8 cellular contexts compared by ENCODE assay signal in the genomic region with DNA sequence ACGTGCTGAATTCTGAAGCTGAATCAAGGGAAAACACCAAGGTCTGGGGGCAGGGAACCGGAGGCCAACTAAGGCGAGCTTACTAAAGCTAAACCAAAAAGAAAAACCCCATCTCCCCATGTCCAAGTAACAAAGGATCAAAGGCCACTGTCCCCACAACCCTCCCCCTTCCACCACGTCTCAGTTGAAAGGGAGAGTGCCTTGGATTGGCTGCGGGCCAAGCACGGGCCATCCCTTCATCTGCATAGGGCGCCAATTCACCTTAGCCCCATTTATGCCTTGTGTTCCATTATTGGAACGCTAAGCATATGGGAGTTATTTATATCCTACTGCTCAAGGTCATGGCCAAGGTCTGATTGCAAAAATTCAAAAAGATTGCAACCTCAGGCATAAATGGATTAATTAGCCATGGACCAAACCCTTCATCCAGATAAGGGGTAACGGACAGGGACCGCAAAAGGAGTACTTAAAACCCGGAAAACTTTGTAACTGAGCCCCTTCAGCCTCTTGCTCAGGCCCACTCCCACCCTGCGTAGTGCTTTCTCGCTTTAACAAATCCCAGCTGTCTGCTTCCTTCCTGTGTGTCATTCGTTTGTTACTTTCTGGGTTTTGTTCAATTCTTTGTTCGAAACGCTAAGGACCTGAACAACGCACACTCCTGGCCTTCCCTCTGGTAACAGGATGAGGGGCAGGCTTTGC. TPM values are rescaled to one million over a fixed set of nuclear protein-coding genes. Genes with fewer than 3 reads are reported as not detected.
DNase-seq lines count a peak whose midpoint lies in the region; ATAC-seq and TF ChIP-seq lines count a peak whose summit lies in the region.

No MANE protein-coding gene starts in this region.

- H3K79me2 ChIP-seq in SK-N-SH (ENCODE audit: insufficient read depth) (peaks cover 59% of the 10 kb centered on the region), mammary epithelial cell (ENCODE audit: insufficient read depth, low read length) (peaks cover 51% of the 10 kb centered on the region)

- no peaks in the 10 kb centered on the region for H3K9me2 ChIP-seq in SK-N-SH

- peaks cover 3 to 6% of the 10 kb centered on the region in 2 experiments for H3K36me3 ChIP-seq in SK-N-SH (replicated peaks in 1 of 2; ENCODE audit: control insufficient read depth in 1 of 2, insufficient read depth in 2 of 2, low read length in 1 of 2)
- H3K36me3 ChIP-seq in mammary epithelial cell (ENCODE audit: insufficient read depth, low read length) = no peaks in the 10 kb centered on the region

- no peaks in the 10 kb centered on the region for H3K27me3 ChIP-seq in SK-N-SH (ENCODE audit: insufficient read depth)
- H3K27me3 ChIP-seq in mammary epithelial cell (ENCODE audit: insufficient read depth, low read length) = no peaks in the 10 kb centered on the region

- in situ Hi-C loops in mammary epithelial cell (cut with MboI; ENCODE audit: low sequenced_read_pairs in 2 of 2) = no loop called here

- H3K27ac ChIP-seq in SK-N-SH (ENCODE audit: low read depth in 2 of 2, low read length in 1 of 2) (peak overlapping the region; percentile 89 to 91), mammary epithelial cell (ENCODE audit: insufficient read depth, low read depth, low read length) (no peak overlapping the region)

- TSS peak; percentile 34 for BruUV-seq in mammary epithelial cell (replicated peaks; lab: Mats Ljungman, UMichigan)

- intact Hi-C loops in mammary epithelial cell (cut with micrococcal nuclease) = loop anchor here (1.0 to 5.0 kb wide), 2 partner anchors 33 to 181 kb away; a partner anchor contains a TSS

- H3K4me2 ChIP-seq in SK-N-SH (peak overlapping the region; percentile 85), mammary epithelial cell (ENCODE audit: insufficient read depth, low read depth, low read length) (peak overlapping the region; percentile 78)

- peak overlapping the region; percentile 91 for H2AFZ ChIP-seq in SK-N-SH (ENCODE audit: low read depth)
- peak overlapping the region; percentile 89 for H2AFZ ChIP-seq in mammary epithelial cell (ENCODE audit: low read depth, low read length)

- H3K9ac ChIP-seq in SK-N-SH = peak overlapping the region; percentile 70
- H3K9ac ChIP-seq in mammary epithelial cell (ENCODE audit: insufficient read depth, low read length) = peak overlapping the region; percentile 61

- DNase-seq in CMK (ENCODE audit: low read depth) = peak; percentile 43
- peak; percentile 47 for DNase-seq in SK-N-SH
- DNase-seq in mammary epithelial cell = no peak
- DNase-seq in left lobe of liver (ENCODE audit: low spot score) = peak; percentile 72
- peak; percentile 9 for DNase-seq in stimulated activated CD8-positive, alpha-beta memory T cell treated with anti-CD3 and anti-CD28 coated beads, Interleukin-12 subunit alpha, Interleukin-12 subunit beta, amount 100 ng/mL, for 1 hour (ENCODE audit: low read depth)
- DNase-seq in islet precursor cell = no peak

- H4K20me1 ChIP-seq in SK-N-SH (ENCODE audit: insufficient read depth) (peaks cover 23% of the 10 kb centered on the region), mammary epithelial cell (ENCODE audit: insufficient read depth, low read length) (no peaks in the 10 kb centered on the region)

- POLR2A ChIA-PET in SK-N-SH (lab: Yijun Ruan, JAX) = interaction anchor here (0.5 to 1.6 kb wide), 10 partner anchors 8 to 603 kb away, joined by 3 to 7 read pairs (median 3); a partner anchor contains a TSS

- TF ChIP-seq RAD21 in SK-N-SH (IDR thresholded peaks at IDR 0.05; ENCODE audit: low read length) = no peak

- dilution Hi-C loops in mammary epithelial cell (cut with HindIII; ENCODE audit: low sequenced_read_pairs) = loop anchor here (5.0 to 10.0 kb wide), 5 partner anchors 59 to 341 kb away; a partner anchor contains a TSS

- 11% methylated on average over 17 of the region's 17 CpGs for WGBS in SK-N-SH (ENCODE audit: low lambda C conversion rate)
- 4% methylated on average over 15 of the region's 17 CpGs for WGBS in mammary epithelial cell (ENCODE audit: low coverage, missing lambda C conversion rate)

- TF ChIP-seq EP300 in SK-N-SH (IDR thresholded peaks at IDR 0.05; ENCODE audit: borderline replicate concordance in 1 of 2, low read depth in 1 of 2, low read length in 1 of 2) = no peak

- H3K4me3 ChIP-seq in SK-N-SH (ENCODE audit: low read depth in 2 of 2, low read length in 1 of 2) = peak overlapping the region; percentile 80 to 100
- peak overlapping the region; percentile 36 to 55 (median 53) for H3K4me3 ChIP-seq in mammary epithelial cell (replicated peaks in 1 of 3; ENCODE audit: insufficient read depth in 1 of 3, low read depth in 2 of 3, low read length in 3 of 3)

- H3K4me1 ChIP-seq in SK-N-SH (ENCODE audit: control insufficient read depth in 1 of 2, insufficient read depth in 2 of 2, low read depth in 1 of 2, low read length in 1 of 2) = peaks cover 6 to 19% of the 10 kb centered on the region in 2 experiments; a peak in 1 of 4 replicates
- H3K4me1 ChIP-seq in mammary epithelial cell (ENCODE audit: insufficient read depth, low read length) = peaks cover 18% of the 10 kb centered on the region

- ATAC-seq in HG02759 (IDR thresholded peaks at IDR 0.05; ENCODE audit: unreplicated experiment) = peak; percentile 3
- peak; percentile 6 for ATAC-seq in left lobe of liver
- ATAC-seq in GM18519 (IDR thresholded peaks at IDR 0.05; ENCODE audit: low FRiP score, unreplicated experiment) = no peak

- H3F3A ChIP-seq in SK-N-SH (replicated peaks; ENCODE audit: insufficient read depth) = no peaks in the 10 kb centered on the region

- CTCF ChIA-PET in SK-N-SH (lab: Yijun Ruan, JAX) = interaction anchor here (0.6 to 4.1 kb wide), 51 partner anchors 7 to 335 kb away, joined by 3 to 45 read pairs (median 4); a partner anchor contains a TSS
- CTCF ChIA-PET in mammary epithelial cell (lab: Charles Lee; ENCODE audit: low non-redundant PET) = interaction anchor here (0.6 to 1.1 kb wide), 4 partner anchors 11 to 137 kb away, joined by 3 to 5 read pairs (median 4); no protein-coding TSS in a partner anchor

- TF ChIP-seq CTCF in SK-N-SH (IDR thresholded peaks at IDR 0.05) (no peak), mammary epithelial cell (conservative IDR thresholded peaks at IDR 0.05 in 1 of 2, IDR thresholded peaks at IDR 0.05 in 1 of 2; ENCODE audit: extremely low read depth in 1 of 2, insufficient read depth in 1 of 2, low read depth in 1 of 2, low read length in 2 of 2) (no peak)

- H3K9me3 ChIP-seq in SK-N-SH (no peaks in the 10 kb centered on the region), mammary epithelial cell (replicated peaks; ENCODE audit: insufficient read depth, low read length) (no peaks in the 10 kb centered on the region)

TF ChIP-seq in SK-N-SH, 30 proteins besides CTCF, POLR2A, EP300 and RAD21:
- TF ChIP-seq POLR2AphosphoS5 (IDR thresholded peaks at IDR 0.05; ENCODE audit: low read depth, low read length) (peak; percentile 39; the same call in 1 of the 2 replicates), TCF12 (IDR thresholded peaks at IDR 0.05) (peak; percentile 63; the same call in 1 of the 2 replicates), GABPA (IDR thresholded peaks at IDR 0.05; ENCODE audit: low read depth) (no peak), NFIC (IDR thresholded peaks at IDR 0.05; ENCODE audit: borderline replicate concordance) (peak; percentile 47)
- TF ChIP-seq, protein P1, sequence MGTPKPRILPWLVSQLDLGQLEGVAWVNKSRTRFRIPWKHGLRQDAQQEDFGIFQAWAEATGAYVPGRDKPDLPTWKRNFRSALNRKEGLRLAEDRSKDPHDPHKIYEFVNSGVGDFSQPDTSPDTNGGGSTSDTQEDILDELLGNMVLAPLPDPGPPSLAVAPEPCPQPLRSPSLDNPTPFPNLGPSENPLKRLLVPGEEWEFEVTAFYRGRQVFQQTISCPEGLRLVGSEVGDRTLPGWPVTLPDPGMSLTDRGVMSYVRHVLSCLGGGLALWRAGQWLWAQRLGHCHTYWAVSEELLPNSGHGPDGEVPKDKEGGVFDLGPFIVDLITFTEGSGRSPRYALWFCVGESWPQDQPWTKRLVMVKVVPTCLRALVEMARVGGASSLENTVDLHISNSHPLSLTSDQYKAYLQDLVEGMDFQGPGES (IDR thresholded peaks at IDR 0.05; ENCODE audit: low read depth, low read length) = no peak
TF ChIP-seq in SK-N-SH: peak in this region for 3.

RNA-seq across cellular contexts. Expression of a gene that starts 0.8 kb away (rescaled TPM):
- polyA plus RNA-seq in SK-N-SH (2012; rRNA removed) = 111 and 135 TPM in 2 replicates
- polyA plus RNA-seq in SK-N-SH (2012; cell fraction: cytosol; rRNA removed) = 86.6 and 113 TPM in 2 replicates
- polyA plus RNA-seq in SK-N-SH (2012; cell fraction: nucleus; rRNA removed) = 102 and 104 TPM in 2 replicates
- 100 to 1,000 TPM in 1 of 2 donors, 10 to 100 TPM in 1; 93.3 to 124 TPM for total RNA-seq in mammary epithelial cell
- 268 TPM for polyA plus RNA-seq in mammary epithelial cell
- 279 TPM for polyA minus RNA-seq in mammary epithelial cell
- 48.2 TPM for total RNA-seq in left lobe of liver

RNA-seq across cellular contexts. Expression of a gene that starts 1.6 kb away (rescaled TPM):
- polyA plus RNA-seq in SK-N-SH (2012; rRNA removed) = not detected in 2 replicates
- polyA plus RNA-seq in SK-N-SH (2012; cell fraction: cytosol; rRNA removed) = not detected in 2 replicates
- polyA plus RNA-seq in SK-N-SH (2012; cell fraction: nucleus; rRNA removed) = not detected in 2 replicates
- total RNA-seq in mammary epithelial cell = not detected
- not detected for polyA plus RNA-seq in mammary epithelial cell
- not detected for polyA minus RNA-seq in mammary epithelial cell
- total RNA-seq in left lobe of liver = not detected

RNA-seq across cellular contexts. Expression of a gene that starts 46.9 kb away (rescaled TPM):
- polyA plus RNA-seq in SK-N-SH (2012; rRNA removed) = 12.1 and 24.7 TPM in 2 replicates
- 16.7 and 23.3 TPM in 2 replicates for polyA plus RNA-seq in SK-N-SH (2012; cell fraction: cytosol; rRNA removed)
- 80.4 and 105 TPM in 2 replicates for polyA plus RNA-seq in SK-N-SH (2012; cell fraction: nucleus; rRNA removed)
- total RNA-seq in mammary epithelial cell = 10 to 100 TPM; 35.3 to 64.8 TPM
- 15.3 TPM for polyA plus RNA-seq in mammary epithelial cell
- 47.3 TPM for polyA minus RNA-seq in mammary epithelial cell
- 29.7 TPM for total RNA-seq in left lobe of liver

RNA-seq across cellular contexts. Expression of a gene that starts 50.8 kb away (rescaled TPM):
- polyA plus RNA-seq in SK-N-SH (2012; rRNA removed) (0.19 and 0.23 TPM in 2 replicates), mammary epithelial cell (1.00 TPM)
- polyA plus RNA-seq in SK-N-SH (2012; cell fraction: cytosol; rRNA removed) = 0.08 and 0.10 TPM in 2 replicates
- polyA plus RNA-seq in SK-N-SH (2012; cell fraction: nucleus; rRNA removed) = 0.58 and 0.75 TPM in 2 replicates
- total RNA-seq in mammary epithelial cell (1 to 10 TPM in 1 of 2 donors, under 1 TPM in 1; 0.56 to 1.8 TPM), left lobe of liver (3.1 TPM)
- not detected for polyA minus RNA-seq in mammary epithelial cell

Comparison
In these comparisons a context has a peak if more than half of its experiments do, and no peak if none do; other contexts are left out.
1. DNase-seq: peak in CMK (single experiment), SK-N-SH (single experiment), left lobe of liver (single experiment) and stimulated activated CD8-positive, alpha-beta memory T cell treated with anti-CD3 and anti-CD28 coated beads, Interleukin-12 subunit alpha, Interleukin-12 subunit beta, amount 100 ng/mL, for 1 hour (single experiment); none in mammary epithelial cell (single experiment) and islet precursor cell (single experiment).